ENCODE assay signal across 1 cellular context in genomic region chr17:75315541-75316243, GRCh38.
TF ChIP-seq lines count a peak whose summit lies in the region.

No MANE protein-coding gene starts in this region.

TF ChIP-seq in HCT116, 20 proteins besides CTCF, POLR2A, EP300 and RAD21:
- TF ChIP-seq ATF3 (IDR thresholded peaks at IDR 0.05): no peak
- TF ChIP-seq ELF1 (IDR thresholded peaks at IDR 0.05; ENCODE audit: borderline replicate concordance, low read depth): no peak
- no peak for TF ChIP-seq SIN3A (IDR thresholded peaks at IDR 0.05; ENCODE audit: low read depth)
- TF ChIP-seq MAX (IDR thresholded peaks at IDR 0.05): no peak
- TF ChIP-seq CEBPB (IDR thresholded peaks at IDR 0.05; ENCODE audit: low read depth): no peak
TF ChIP-seq in HCT116: peak in this region for 0.
